8 cellular contexts compared by ENCODE assay signal in the genomic region with DNA sequence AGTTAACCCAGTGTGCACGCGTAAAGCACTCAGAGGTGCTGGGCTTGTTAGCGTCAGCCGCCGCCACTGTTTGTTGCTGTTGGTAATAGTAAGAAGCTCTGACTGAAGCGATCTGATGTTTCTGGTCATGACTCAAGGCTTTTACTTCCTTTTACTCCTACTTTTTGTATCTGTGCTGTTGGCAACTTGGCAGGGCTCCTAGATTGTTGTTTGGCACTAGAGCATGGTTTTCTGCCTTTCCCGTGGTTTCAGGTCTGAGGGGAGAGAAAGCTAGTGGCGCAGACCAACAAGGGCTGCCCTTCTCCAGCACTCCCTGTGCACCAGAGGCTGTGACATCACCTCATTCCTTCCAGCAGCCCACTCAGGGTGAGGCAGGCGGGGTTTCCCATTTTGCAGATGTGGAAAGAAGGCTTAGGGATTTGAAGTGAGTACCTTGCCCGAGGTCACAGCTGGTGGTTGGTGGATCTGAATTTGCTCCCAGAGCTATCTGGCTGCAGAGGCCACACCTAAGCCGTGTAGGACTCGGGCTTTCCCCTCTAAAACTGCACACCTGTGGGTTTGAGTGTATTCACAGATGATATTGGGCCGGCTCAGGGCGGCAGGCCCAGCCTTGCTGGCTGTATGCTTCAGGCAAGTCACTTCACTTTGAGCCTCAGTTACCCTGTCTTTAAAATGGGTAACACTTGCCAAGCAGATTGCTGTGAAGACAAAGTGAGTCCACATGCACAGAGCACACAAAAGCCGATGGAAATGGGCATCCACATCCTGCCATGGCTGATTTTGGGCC. TPM values are rescaled to one million over a fixed set of nuclear protein-coding genes. Genes with fewer than 3 reads are reported as not detected.
DNase-seq lines count a peak whose midpoint lies in the region; ATAC-seq and TF ChIP-seq lines count a peak whose summit lies in the region.

No MANE protein-coding gene starts in this region.

- H3K4me1 ChIP-seq in testis, result peaks cover 38% of the 10 kb centered on the region

- H3K9me3 Mint-ChIP-seq in activated CD4-positive, alpha-beta T cell treated with anti-CD3 and anti-CD28 coated beads, Interleukin-2, amount 10 ng/mL, durations not matched to agents 7 days and 5 days, result no peaks in the 10 kb centered on the region

- H3K36me3 ChIP-seq in testis (ENCODE audit: low read depth, missing control alignments), result no peaks in the 10 kb centered on the region

- POLR2A ChIA-PET in activated CD4-positive, alpha-beta T cell treated with anti-CD3 and anti-CD28 coated beads, Interleukin-2, amount 10 ng/mL, durations not matched to agents 7 days and 5 days (lab: Charles Lee), result no interaction called here

- H3K27ac Mint-ChIP-seq in activated CD4-positive, alpha-beta T cell treated with anti-CD3 and anti-CD28 coated beads, Interleukin-2, amount 10 ng/mL, durations not matched to agents 7 days and 5 days, result peak overlapping the region; percentile 83

- no peak for TF ChIP-seq POLR2A in testis (IDR thresholded peaks at IDR 0.05)

- H3K4me3 Mint-ChIP-seq in activated CD4-positive, alpha-beta T cell treated with anti-CD3 and anti-CD28 coated beads, Interleukin-2, amount 10 ng/mL, durations not matched to agents 7 days and 5 days, result no peak overlapping the region

- ATAC-seq in HG02763 (IDR thresholded peaks at IDR 0.05; ENCODE audit: unreplicated experiment), result no peak

- H3K27ac ChIP-seq in VCaP (peak overlapping the region; percentile 99), testis (peak overlapping the region; percentile 47 to 75)

- peaks cover 64% of the 10 kb centered on the region for H3K4me1 Mint-ChIP-seq in activated CD4-positive, alpha-beta T cell treated with anti-CD3 and anti-CD28 coated beads, Interleukin-2, amount 10 ng/mL, durations not matched to agents 7 days and 5 days

- CTCF ChIA-PET in activated CD4-positive, alpha-beta T cell treated with anti-CD3 and anti-CD28 coated beads, Interleukin-2, amount 10 ng/mL, durations not matched to agents 7 days and 5 days (lab: Charles Lee), result interaction anchor here (1.3 kb wide), 1 partner anchor 9 kb away, joined by 3 read pairs; no protein-coding TSS in a partner anchor

- H3K27me3 ChIP-seq in testis, result no peaks in the 10 kb centered on the region

- H3K9me3 ChIP-seq in testis, result no peaks in the 10 kb centered on the region

- no peak overlapping the region for H3K4me3 ChIP-seq in testis

- no peak for DNase-seq in activated CD4-positive, alpha-beta T cell treated with anti-CD3 and anti-CD28 coated beads, Interleukin-2, amount 10 ng/mL, durations not matched to agents 7 days and 5 days
- DNase-seq in activated CD4-positive, alpha-beta T cell treated with anti-CD3 and anti-CD28 coated beads for 4 hours, result no peak
- DNase-seq in head of caudate nucleus (peak in 35 of 42 donors; percentile 16 to 82 (median 55)), testis (peak; percentile 78), SHP77 (lab: John Stamatoyannopoulos, UW) (no peak)
- DNase-seq in stimulated activated CD4-positive, alpha-beta T cell treated with anti-CD3 and anti-CD28 coated beads, Interleukin-4, amount 100 ng/mL, for 4 hours, result no peak

- 50 to 57% methylated on average over 13 to 15 of the region's 15 CpGs for WGBS in testis, 2 donors

- TF ChIP-seq CTCF in VCaP (conservative IDR thresholded peaks at IDR 0.05), result no peak
- no peak for TF ChIP-seq CTCF in testis (IDR thresholded peaks at IDR 0.05)

- intact Hi-C loops in head of caudate nucleus (cut with DNase I) (no loop called here), testis (cut with DNase I; ENCODE audit: low total_unique reads) (no loop called here)

- H3K27me3 Mint-ChIP-seq in activated CD4-positive, alpha-beta T cell treated with anti-CD3 and anti-CD28 coated beads, Interleukin-2, amount 10 ng/mL, durations not matched to agents 7 days and 5 days, result no peaks in the 10 kb centered on the region

- peaks cover 42% of the 10 kb centered on the region for H3K36me3 Mint-ChIP-seq in activated CD4-positive, alpha-beta T cell treated with anti-CD3 and anti-CD28 coated beads, Interleukin-2, amount 10 ng/mL, durations not matched to agents 7 days and 5 days (ENCODE audit: low read depth)

RNA-seq across cellular contexts. Expression of a gene that starts 51.2 kb away (rescaled TPM):
- total RNA-seq in activated CD4-positive, alpha-beta T cell treated with anti-CD3 and anti-CD28 coated beads, Interleukin-2, amount 10 ng/mL, durations not matched to agents 7 days and 5 days, result 10 to 100 TPM; 25.5 to 26.1 TPM
- 10 to 100 TPM; 42.2 to 47.6 TPM for total RNA-seq in testis
- polyA plus RNA-seq in testis (ENCODE audit: insufficient read depth, low read depth, low replicate concordance), result 34.5 TPM

Comparison
In these comparisons a context has a peak if more than half of its experiments do, and no peak if none do; other contexts are left out.
1. DNase-seq: peak in head of caudate nucleus (35 of 42) and testis (single experiment); none in activated CD4-positive, alpha-beta T cell treated with anti-CD3 and anti-CD28 coated beads, Interleukin-2, amount 10 ng/mL, durations not matched to agents 7 days and 5 days (single experiment), activated CD4-positive, alpha-beta T cell treated with anti-CD3 and anti-CD28 coated beads for 4 hours (0 of 2), SHP77 (0 of 2) and stimulated activated CD4-positive, alpha-beta T cell treated with anti-CD3 and anti-CD28 coated beads, Interleukin-4, amount 100 ng/mL, for 4 hours (0 of 2).